In genomic region chr5:43036409-43036808, GRCh38 we compare ENCODE assay signal across 1 cellular context.
TF ChIP-seq lines count a peak whose summit lies in the region.

No MANE protein-coding gene starts in this region.

TF ChIP-seq in K562, 482 proteins besides CTCF, POLR2A, EP300 and RAD21:
- TF ChIP-seq ARID1B (IDR thresholded peaks at IDR 0.05) (peak; percentile 25; the same call in 1 of the 2 replicates), CBFA2T3 (IDR thresholded peaks at IDR 0.05) (peak; percentile 44), E2F6 (IDR thresholded peaks at IDR 0.05; ENCODE audit: borderline replicate concordance in 1 of 2, extremely low read depth in 1 of 2, insufficient read depth in 1 of 2, insufficient read length in 1 of 2, low read depth in 1 of 2, low read length in 1 of 2, poor library complexity in 1 of 2, severe bottlenecking in 1 of 2) (no peak), KDM1A (IDR thresholded peaks at IDR 0.05) (peak; percentile 38 to 50; a peak in 2 of 4 replicates)
TF ChIP-seq in K562: peak in this region for 3.
